Comparison of ENCODE assay signal across 22 cellular contexts in genomic region chr11:128595221-128595620, GRCh38. TPM values are rescaled to one million over a fixed set of nuclear protein-coding genes. Genes with fewer than 3 reads are reported as not detected.
A peak's percentile ranks its signal among the peaks of the same experiment; 100 is the strongest.
DNase-seq lines count a peak whose midpoint lies in the region; ATAC-seq and TF ChIP-seq lines count a peak whose summit lies in the region.
"Had no signal": no experiment of that assay in that cellular context is flagged by ENCODE, and none has a peak within 500 bp of the region (broad histone marks: within the 10 kb centered on the region; RNA-seq: fewer than 3 reads in every experiment).

No MANE protein-coding gene starts in this region.

- H3K4me3 ChIP-seq in IMR-90 (ENCODE audit: insufficient read depth, low read depth, low read length), result no peak overlapping the region
- H3K4me3 ChIP-seq: cardiac muscle cell, left lung, Peyer's patch, suprapubic skin, uterus had no signal

- peak; percentile 84 for DNase-seq in EH (ENCODE audit: low read depth)
- DNase-seq in IMR-90, result peak; percentile 39
- DNase-seq in dermis microvascular lymphatic vessel endothelial cell (ENCODE audit: low read depth in 2 of 2), result peak; percentile 89 to 96
- peak; percentile 35 for DNase-seq in renal cortical epithelial cell (ENCODE audit: low read depth)
- no peak for DNase-seq in stimulated activated CD4-positive, alpha-beta T cell treated with anti-CD3 and anti-CD28 coated beads, Interleukin-15, amount 100 ng/mL, for 24 hours
- DNase-seq: activated CD4-positive, alpha-beta T cell treated with anti-CD3 and anti-CD28 coated beads, Interleukin-2, amount 50 U/mL, for 1 hour; activated CD8-positive, alpha-beta memory T cell treated with anti-CD3 and anti-CD28 coated beads, Interleukin-2, amount 50 U/mL, for 4 hours; activated effector memory CD4-positive, alpha-beta T cell treated with Interleukin-2 at 50 U/mL for 16 hours; CD8-positive, alpha-beta memory T cell; DMS153; foreskin keratinocyte; H7; left lung; NCI-H510A; Peyer's patch; T-helper 17 cell; uterus; WERI-Rb-1 had no signal

- H2BK20ac ChIP-seq in IMR-90 (ENCODE audit: low read depth, low read length), result no peak overlapping the region

- CTCF ChIA-PET in IMR-90 (lab: Yijun Ruan, JAX), result no interaction called here

- no peak overlapping the region for H2BK15ac ChIP-seq in IMR-90 (ENCODE audit: low read depth, low read length)

- no peaks in the 10 kb centered on the region for H4K20me1 ChIP-seq in IMR-90 (ENCODE audit: insufficient read depth, low read length)

- no peak overlapping the region for H3K56ac ChIP-seq in IMR-90 (ENCODE audit: extremely low read depth, insufficient read depth, low read length)

- H2AK9ac ChIP-seq in IMR-90 (replicated peaks; ENCODE audit: low read depth, low read length, poor library complexity), result no peak overlapping the region

- no peak overlapping the region for H3K14ac ChIP-seq in IMR-90 (replicated peaks; ENCODE audit: low read depth, low read length)

- dilution Hi-C loops in IMR-90 (cut with HindIII; ENCODE audit: low sequenced_read_pairs, unreplicated experiment), result no loop called here

- no peaks in the 10 kb centered on the region for H3K9me3 ChIP-seq in IMR-90 (ENCODE audit: control insufficient read depth, insufficient read depth, low read length)
- H3K9me3 ChIP-seq: left lung, Peyer's patch, suprapubic skin, uterus had no signal

- no peak overlapping the region for H3K18ac ChIP-seq in IMR-90 (ENCODE audit: low read depth, low read length)

- no peak overlapping the region for H3K4me2 ChIP-seq in IMR-90 (ENCODE audit: low read depth, low read length)

- peaks cover 2% of the 10 kb centered on the region; the same call in 1 of the 2 replicates for H3K27me3 ChIP-seq in IMR-90 (ENCODE audit: control insufficient read depth, insufficient read depth, low read length)
- H3K27me3 ChIP-seq: left lung, Peyer's patch, uterus had no signal

- no peak overlapping the region for H3K9ac ChIP-seq in IMR-90 (ENCODE audit: low read depth, low read length)

- no peak for TF ChIP-seq POLR2A in IMR-90 (IDR thresholded peaks at IDR 0.05; ENCODE audit: low read depth, low read length)

- no peak for ATAC-seq in IMR-90 (ENCODE audit: low read depth)
- no peak for ATAC-seq in GM18867 (IDR thresholded peaks at IDR 0.05; ENCODE audit: unreplicated experiment)
- ATAC-seq in HG02970 (IDR thresholded peaks at IDR 0.05; ENCODE audit: low FRiP score, unreplicated experiment), result no peak
- ATAC-seq: foreskin keratinocyte, left lung, T-helper 17 cell had no signal

- no peaks in the 10 kb centered on the region for H3K9me1 ChIP-seq in IMR-90 (ENCODE audit: insufficient read depth, low read length)

- H3K23ac ChIP-seq in IMR-90 (ENCODE audit: low read depth, low read length), result no peak overlapping the region

- no peak overlapping the region for H2BK120ac ChIP-seq in IMR-90 (ENCODE audit: low read depth, low read length)

- H3K4ac ChIP-seq in IMR-90 (ENCODE audit: low read depth, low read length), result no peak overlapping the region

- no peak overlapping the region for H4K8ac ChIP-seq in IMR-90 (ENCODE audit: low read depth in 2 of 2, low read length in 2 of 2)

- TF ChIP-seq RAD21 in IMR-90 (IDR thresholded peaks at IDR 0.05; ENCODE audit: low read length), result no peak

- intact Hi-C loops in IMR-90 (cut with micrococcal nuclease), result no loop called here

- TF ChIP-seq CTCF in IMR-90 (conservative IDR thresholded peaks at IDR 0.05; ENCODE audit: low read depth, low read length), result no peak

- WGBS in IMR-90 (ENCODE audit: extremely low coverage in 2 of 2, insufficient read length in 1 of 2), 2 experiments, result no CpG with 5 or more reads among the region's 3 CpGs

- H3K79me1 ChIP-seq in IMR-90 (ENCODE audit: low read depth in 1 of 2, low read length in 2 of 2), result no peaks in the 10 kb centered on the region

- no peak overlapping the region for H4K5ac ChIP-seq in IMR-90 (ENCODE audit: low read depth, low read length)

- H3K27ac ChIP-seq in IMR-90 (ENCODE audit: insufficient read depth, low read length), result no peak overlapping the region
- H3K27ac ChIP-seq: cardiac muscle cell, foreskin keratinocyte, left lung, Peyer's patch, suprapubic skin, uterus, WERI-Rb-1 had no signal

- POLR2A ChIA-PET in IMR-90 (lab: Charles Lee; ENCODE audit: unreplicated experiment), result no interaction called here

- no peak overlapping the region for H2BK5ac ChIP-seq in IMR-90 (ENCODE audit: low read depth, low read length, poor library complexity, severe bottlenecking)

- H3K4me1 ChIP-seq in IMR-90 (ENCODE audit: control insufficient read depth, insufficient read depth, low read length), result peaks cover 2% of the 10 kb centered on the region; the same call in 1 of the 2 replicates
- H3K4me1 ChIP-seq: foreskin keratinocyte, Peyer's patch, uterus had no signal

- no peak overlapping the region for H2AK5ac ChIP-seq in IMR-90 (ENCODE audit: low read depth, low read length)

- no peaks in the 10 kb centered on the region for H3K36me3 ChIP-seq in IMR-90 (ENCODE audit: control insufficient read depth, insufficient read depth, low read length)
- H3K36me3 ChIP-seq: cardiac muscle cell, left lung, Peyer's patch, suprapubic skin, uterus, WERI-Rb-1 had no signal

- BruUV-seq in IMR-90 (replicated peaks; lab: Mats Ljungman, UMichigan), result no TSS peak

- no peak overlapping the region for H4K91ac ChIP-seq in IMR-90 (ENCODE audit: insufficient read depth, low read depth, low read length)

- in situ Hi-C loops in IMR-90 (cut with MboI; ENCODE audit: low sequenced_read_pairs), result no loop called here

- no peak overlapping the region for H2AFZ ChIP-seq in IMR-90 (replicated peaks; ENCODE audit: low read length, poor library complexity)

TF ChIP-seq in IMR-90, 13 proteins besides CTCF, POLR2A, EP300 and RAD21:
- TF ChIP-seq CEBPB (IDR thresholded peaks at IDR 0.05; ENCODE audit: low read depth, low read length) (no peak), RFX5 (IDR thresholded peaks at IDR 0.05; ENCODE audit: low read depth, low read length) (no peak), MAFK (IDR thresholded peaks at IDR 0.05; ENCODE audit: low read depth, low read length) (no peak), NFE2L2 (IDR thresholded peaks at IDR 0.05; ENCODE audit: low read depth, low read length) (no peak), MXI1 (IDR thresholded peaks at IDR 0.05; ENCODE audit: borderline replicate concordance, low read depth, low read length) (no peak), CHD1 (IDR thresholded peaks at IDR 0.05; ENCODE audit: low read depth, low read length) (no peak), SMC3 (IDR thresholded peaks at IDR 0.05; ENCODE audit: low read depth, low read length) (no peak), MAZ (IDR thresholded peaks at IDR 0.05; ENCODE audit: borderline replicate concordance, low read depth, low read length) (no peak), RCOR1 (IDR thresholded peaks at IDR 0.05; ENCODE audit: insufficient replicate concordance, low read length) (no peak), BHLHE40 (IDR thresholded peaks at IDR 0.05; ENCODE audit: low read depth, low read length) (no peak), FOS (IDR thresholded peaks at IDR 0.05; ENCODE audit: low read depth, low read length) (no peak)
- TF ChIP-seq, protein P1, sequence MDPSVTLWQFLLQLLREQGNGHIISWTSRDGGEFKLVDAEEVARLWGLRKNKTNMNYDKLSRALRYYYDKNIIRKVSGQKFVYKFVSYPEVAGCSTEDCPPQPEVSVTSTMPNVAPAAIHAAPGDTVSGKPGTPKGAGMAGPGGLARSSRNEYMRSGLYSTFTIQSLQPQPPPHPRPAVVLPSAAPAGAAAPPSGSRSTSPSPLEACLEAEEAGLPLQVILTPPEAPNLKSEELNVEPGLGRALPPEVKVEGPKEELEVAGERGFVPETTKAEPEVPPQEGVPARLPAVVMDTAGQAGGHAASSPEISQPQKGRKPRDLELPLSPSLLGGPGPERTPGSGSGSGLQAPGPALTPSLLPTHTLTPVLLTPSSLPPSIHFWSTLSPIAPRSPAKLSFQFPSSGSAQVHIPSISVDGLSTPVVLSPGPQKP (IDR thresholded peaks at IDR 0.05; ENCODE audit: borderline replicate concordance, low read depth, low read length), result no peak
- TF ChIP-seq, protein P2, sequence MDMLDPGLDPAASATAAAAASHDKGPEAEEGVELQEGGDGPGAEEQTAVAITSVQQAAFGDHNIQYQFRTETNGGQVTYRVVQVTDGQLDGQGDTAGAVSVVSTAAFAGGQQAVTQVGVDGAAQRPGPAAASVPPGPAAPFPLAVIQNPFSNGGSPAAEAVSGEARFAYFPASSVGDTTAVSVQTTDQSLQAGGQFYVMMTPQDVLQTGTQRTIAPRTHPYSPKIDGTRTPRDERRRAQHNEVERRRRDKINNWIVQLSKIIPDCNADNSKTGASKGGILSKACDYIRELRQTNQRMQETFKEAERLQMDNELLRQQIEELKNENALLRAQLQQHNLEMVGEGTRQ (IDR thresholded peaks at IDR 0.05; ENCODE audit: low read depth, low read length), result no peak

RNA-seq across cellular contexts. Expression of gene ETS1, which starts 7.9 kb away (rescaled TPM):
- 56.3 and 60.3 TPM in 2 replicates for total RNA-seq in IMR-90 (2012; rRNA removed)
- polyA plus RNA-seq in IMR-90 (2012; rRNA removed), result 41.2 and 43.6 TPM in 2 replicates
- polyA plus RNA-seq in IMR-90 (2012; cell fraction: cytosol; rRNA removed), result 19.0 and 24.4 TPM in 2 replicates
- polyA plus RNA-seq in IMR-90 (2012; cell fraction: nucleus; rRNA removed; ENCODE audit: low replicate concordance), result 13.4 and 42.1 TPM in 2 replicates
- total RNA-seq in dermis microvascular lymphatic vessel endothelial cell, result 81.3 and 109 TPM in 2 replicates
- total RNA-seq in renal cortical epithelial cell, result 52.7 and 121 TPM in 2 replicates
